1 cellular context compared by ENCODE assay signal in the genomic region with DNA sequence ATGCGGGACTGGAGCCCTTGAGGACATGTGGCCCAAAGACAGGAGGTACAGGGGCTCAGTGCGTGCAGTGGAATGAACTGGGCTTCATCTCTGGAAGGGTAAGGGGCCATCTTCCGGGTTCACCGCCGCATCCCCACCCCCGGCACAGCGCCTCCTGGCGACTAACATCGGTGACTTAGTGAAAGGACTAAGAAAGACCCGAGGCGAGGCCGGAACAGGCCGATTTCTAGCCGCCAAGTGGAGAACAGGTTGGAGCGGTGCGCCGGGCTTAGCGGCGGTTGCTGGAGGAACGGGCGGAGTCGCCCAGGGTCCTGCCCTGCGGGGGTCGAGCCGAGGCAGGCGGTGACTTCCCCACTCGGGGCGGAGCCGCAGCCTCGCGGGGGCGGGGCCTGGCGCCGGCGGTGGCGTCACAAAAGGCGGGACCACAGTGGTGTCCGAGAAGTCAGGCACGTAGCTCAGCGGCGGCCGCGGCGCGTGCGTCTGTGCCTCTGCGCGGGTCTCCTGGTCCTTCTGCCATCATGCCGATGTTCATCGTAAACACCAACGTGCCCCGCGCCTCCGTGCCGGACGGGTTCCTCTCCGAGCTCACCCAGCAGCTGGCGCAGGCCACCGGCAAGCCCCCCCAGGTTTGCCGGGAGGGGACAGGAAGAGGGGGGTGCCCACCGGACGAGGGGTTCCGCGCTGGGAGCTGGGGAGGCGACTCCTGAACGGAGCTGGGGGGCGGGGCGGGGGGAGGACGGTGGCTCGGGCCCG.
TF ChIP-seq lines count a peak whose summit lies in the region.

A gene (plus strand): TSS at position 427 of the 753 bp plus-strand sequence. CDS start 92 bp downstream, at position 519.

TF ChIP-seq in HEK293, 187 proteins besides CTCF, POLR2A, EP300 and RAD21 (continued from another document):
- TF ChIP-seq, protein P1, sequence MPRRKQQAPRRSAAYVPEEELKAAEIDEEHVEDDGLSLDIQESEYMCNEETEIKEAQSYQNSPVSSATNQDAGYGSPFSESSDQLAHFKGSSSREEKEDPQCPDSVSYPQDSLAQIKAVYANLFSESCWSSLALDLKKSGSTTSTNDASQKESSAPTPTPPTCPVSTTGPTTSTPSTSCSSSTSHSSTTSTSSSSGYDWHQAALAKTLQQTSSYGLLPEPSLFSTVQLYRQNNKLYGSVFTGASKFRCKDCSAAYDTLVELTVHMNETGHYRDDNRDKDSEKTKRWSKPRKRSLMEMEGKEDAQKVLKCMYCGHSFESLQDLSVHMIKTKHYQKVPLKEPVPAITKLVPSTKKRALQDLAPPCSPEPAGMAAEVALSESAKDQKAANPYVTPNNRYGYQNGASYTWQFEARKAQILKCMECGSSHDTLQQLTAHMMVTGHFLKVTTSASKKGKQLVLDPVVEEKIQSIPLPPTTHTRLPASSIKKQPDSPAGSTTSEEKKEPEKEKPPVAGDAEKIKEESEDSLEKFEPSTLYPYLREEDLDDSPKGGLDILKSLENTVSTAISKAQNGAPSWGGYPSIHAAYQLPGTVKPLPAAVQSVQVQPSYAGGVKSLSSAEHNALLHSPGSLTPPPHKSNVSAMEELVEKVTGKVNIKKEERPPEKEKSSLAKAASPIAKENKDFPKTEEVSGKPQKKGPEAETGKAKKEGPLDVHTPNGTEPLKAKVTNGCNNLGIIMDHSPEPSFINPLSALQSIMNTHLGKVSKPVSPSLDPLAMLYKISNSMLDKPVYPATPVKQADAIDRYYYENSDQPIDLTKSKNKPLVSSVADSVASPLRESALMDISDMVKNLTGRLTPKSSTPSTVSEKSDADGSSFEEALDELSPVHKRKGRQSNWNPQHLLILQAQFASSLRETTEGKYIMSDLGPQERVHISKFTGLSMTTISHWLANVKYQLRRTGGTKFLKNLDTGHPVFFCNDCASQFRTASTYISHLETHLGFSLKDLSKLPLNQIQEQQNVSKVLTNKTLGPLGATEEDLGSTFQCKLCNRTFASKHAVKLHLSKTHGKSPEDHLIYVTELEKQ (tag by site-specific recombination; IDR thresholded peaks at IDR 0.05; ENCODE audit: borderline replicate concordance) = no peak
- 0 out of 2 replicates have a peak, but pooled peaks have one; percentile 16 for TF ChIP-seq YY1 (tag by site-specific recombination; IDR thresholded peaks at IDR 0.05)
- peak; percentile 98 for TF ChIP-seq ZNF785 (tag by site-specific recombination; IDR thresholded peaks at IDR 0.05)
- TF ChIP-seq, protein P2, sequence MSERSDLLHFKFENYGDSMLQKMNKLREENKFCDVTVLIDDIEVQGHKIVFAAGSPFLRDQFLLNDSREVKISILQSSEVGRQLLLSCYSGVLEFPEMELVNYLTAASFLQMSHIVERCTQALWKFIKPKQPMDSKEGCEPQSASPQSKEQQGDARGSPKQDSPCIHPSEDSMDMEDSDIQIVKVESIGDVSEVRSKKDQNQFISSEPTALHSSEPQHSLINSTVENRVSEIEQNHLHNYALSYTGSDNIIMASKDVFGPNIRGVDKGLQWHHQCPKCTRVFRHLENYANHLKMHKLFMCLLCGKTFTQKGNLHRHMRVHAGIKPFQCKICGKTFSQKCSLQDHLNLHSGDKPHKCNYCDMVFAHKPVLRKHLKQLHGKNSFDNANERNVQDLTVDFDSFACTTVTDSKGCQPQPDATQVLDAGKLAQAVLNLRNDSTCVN (tag by site-specific recombination; optimal IDR thresholded peaks at IDR 0.05) = peak; percentile 89
- peak; percentile 39 for TF ChIP-seq ZNF629 (tag by site-specific recombination; IDR thresholded peaks at IDR 0.05)
- TF ChIP-seq GLIS1 (tag by site-specific recombination; IDR thresholded peaks at IDR 0.05) = peak; percentile 91
- TF ChIP-seq, protein P3, sequence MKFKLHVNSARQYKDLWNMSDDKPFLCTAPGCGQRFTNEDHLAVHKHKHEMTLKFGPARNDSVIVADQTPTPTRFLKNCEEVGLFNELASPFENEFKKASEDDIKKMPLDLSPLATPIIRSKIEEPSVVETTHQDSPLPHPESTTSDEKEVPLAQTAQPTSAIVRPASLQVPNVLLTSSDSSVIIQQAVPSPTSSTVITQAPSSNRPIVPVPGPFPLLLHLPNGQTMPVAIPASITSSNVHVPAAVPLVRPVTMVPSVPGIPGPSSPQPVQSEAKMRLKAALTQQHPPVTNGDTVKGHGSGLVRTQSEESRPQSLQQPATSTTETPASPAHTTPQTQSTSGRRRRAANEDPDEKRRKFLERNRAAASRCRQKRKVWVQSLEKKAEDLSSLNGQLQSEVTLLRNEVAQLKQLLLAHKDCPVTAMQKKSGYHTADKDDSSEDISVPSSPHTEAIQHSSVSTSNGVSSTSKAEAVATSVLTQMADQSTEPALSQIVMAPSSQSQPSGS (tag by site-specific recombination; IDR thresholded peaks at IDR 0.05; ENCODE audit: low read depth) = peak; percentile 47; the same call in 1 of the 2 replicates
- peak; percentile 92 for TF ChIP-seq ZNF2 (tag by site-specific recombination; IDR thresholded peaks at IDR 0.05)
- peak; percentile 21; the same call in 1 of the 2 replicates for TF ChIP-seq KLF9 (tag by site-specific recombination; IDR thresholded peaks at IDR 0.05; ENCODE audit: low read depth)
- TF ChIP-seq ZXDB (tag by site-specific recombination; IDR thresholded peaks at IDR 0.05) = peak; percentile 83
- peak; percentile 70; the same call in 1 of the 2 replicates for TF ChIP-seq MZF1 (tag by site-specific recombination; IDR thresholded peaks at IDR 0.05; ENCODE audit: borderline replicate concordance)
- TF ChIP-seq ZSCAN30 (tag by site-specific recombination; IDR thresholded peaks at IDR 0.05) = peak; percentile 80
- peak; percentile 88 for TF ChIP-seq SP3 (tag by site-specific recombination; IDR thresholded peaks at IDR 0.05)
- peak; percentile 98 for TF ChIP-seq ZBTB48 (tag by site-specific recombination; IDR thresholded peaks at IDR 0.05)
- TF ChIP-seq, protein P4, sequence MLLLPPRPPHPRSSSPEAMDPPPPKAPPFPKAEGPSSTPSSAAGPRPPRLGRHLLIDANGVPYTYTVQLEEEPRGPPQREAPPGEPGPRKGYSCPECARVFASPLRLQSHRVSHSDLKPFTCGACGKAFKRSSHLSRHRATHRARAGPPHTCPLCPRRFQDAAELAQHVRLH (tag by site-specific recombination; IDR thresholded peaks at IDR 0.05) = peak; percentile 70
- TF ChIP-seq ZBTB21 (tag by site-specific recombination; IDR thresholded peaks at IDR 0.05) = 0 out of 2 replicates have a peak, but pooled peaks have one; percentile 12
- peak; percentile 17; the same call in 1 of the 2 replicates for TF ChIP-seq KLF7 (tag by site-specific recombination; IDR thresholded peaks at IDR 0.05; ENCODE audit: borderline replicate concordance)
- TF ChIP-seq ZNF138 (tag by site-specific recombination; IDR thresholded peaks at IDR 0.05; ENCODE audit: borderline replicate concordance) = no peak
- TF ChIP-seq ZNF530 (tag by site-specific recombination; IDR thresholded peaks at IDR 0.05; ENCODE audit: low read depth) = no peak
- peak; percentile 85 for TF ChIP-seq ZBTB8A (tag by site-specific recombination; IDR thresholded peaks at IDR 0.05)
- TF ChIP-seq ZNF610 (tag by site-specific recombination; IDR thresholded peaks at IDR 0.05; ENCODE audit: borderline replicate concordance) = peak; percentile 26; the same call in 1 of the 2 replicates
- TF ChIP-seq SCRT1 (tag by site-specific recombination; IDR thresholded peaks at IDR 0.05; ENCODE audit: borderline replicate concordance) = peak; percentile 65; the same call in 1 of the 2 replicates
